9 cellular contexts compared by ENCODE assay signal in the genomic region with DNA sequence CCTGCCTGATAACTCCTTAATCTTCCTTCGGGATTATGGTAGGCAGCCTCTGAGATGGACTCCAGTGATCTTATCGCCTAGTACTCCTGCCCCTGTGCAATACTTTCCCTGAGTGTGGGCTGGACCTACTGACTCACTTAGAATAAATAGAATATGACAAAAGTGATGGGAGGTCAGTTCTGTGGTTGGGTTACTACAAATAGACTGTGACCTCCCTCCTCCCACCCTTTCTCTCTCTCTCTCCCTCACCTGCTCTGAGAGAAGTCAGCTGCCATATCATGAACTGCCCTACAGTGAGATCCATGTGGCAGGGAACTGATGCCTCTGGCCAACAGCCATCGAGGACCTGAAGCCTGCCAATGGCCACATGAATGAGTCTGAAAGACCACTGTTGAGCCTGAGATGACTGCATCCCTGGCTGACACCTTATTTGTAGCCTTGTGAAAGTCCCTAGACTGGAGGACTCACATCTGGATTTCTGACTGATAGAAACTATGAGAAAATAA. TPM values are rescaled to one million over a fixed set of nuclear protein-coding genes. Genes with fewer than 3 reads are reported as not detected.
DNase-seq lines count a peak whose midpoint lies in the region; ATAC-seq, FAIRE-seq and TF ChIP-seq lines count a peak whose summit lies in the region.
"Had no signal": no experiment of that assay in that cellular context is flagged by ENCODE, and none has a peak within 500 bp of the region (broad histone marks: within the 10 kb centered on the region; RNA-seq: fewer than 3 reads in every experiment).

No MANE protein-coding gene starts in this region.

- peaks cover 6% of the 10 kb centered on the region; the same call in 1 of the 2 replicates for H3K9me3 ChIP-seq in Caco-2
- no peaks in the 10 kb centered on the region for H3K9me3 ChIP-seq in K562 (replicated peaks; ENCODE audit: control insufficient read depth, insufficient read depth, low read depth, low read length)
- no peaks in the 10 kb centered on the region for H3K9me3 ChIP-seq in neuronal stem cell (replicated peaks in 1 of 2; ENCODE audit: control insufficient read depth in 2 of 2, insufficient read depth in 1 of 2, low read depth in 1 of 2, low read length in 2 of 2)

- TF ChIP-seq CTCF in Caco-2 (IDR thresholded peaks at IDR 0.05; ENCODE audit: insufficient read depth in 1 of 2, low read depth in 1 of 2, low read length in 1 of 2, severe bottlenecking in 1 of 2, unreplicated experiment in 1 of 2), result no peak
- TF ChIP-seq CTCF in K562 (IDR thresholded peaks at IDR 0.05 in 2 of 3, conservative IDR thresholded peaks at IDR 0.05 in 1 of 3; ENCODE audit: insufficient read depth in 2 of 3, low read depth in 1 of 3, low read length in 3 of 3), result no peak
- no peak for TF ChIP-seq CTCF in WTC11 (IDR thresholded peaks at IDR 0.05)

- H3K4me3 ChIP-seq in Caco-2 (ENCODE audit: low read depth, low read length) (no peak overlapping the region), K562 (no peak overlapping the region), neuronal stem cell (ENCODE audit: low read length in 2 of 2) (no peak overlapping the region)

- H3K9ac ChIP-seq in K562 (ENCODE audit: insufficient read depth in 1 of 2, low read depth in 2 of 2, low read length in 2 of 2) (no peak overlapping the region), neuronal stem cell (ENCODE audit: low read depth, low read length, poor library complexity) (no peak overlapping the region)

- FAIRE-seq in K562 (lab: Jason Lieb, UNC), result no peak

- H3K36me3 Mint-ChIP-seq in Caco-2 (ENCODE audit: insufficient read depth, unreplicated experiment), result no peaks in the 10 kb centered on the region
- H3K36me3 Mint-ChIP-seq in WTC11, result no peaks in the 10 kb centered on the region
- H3K36me3 Mint-ChIP-seq: activated naive CD8-positive, alpha-beta T cell had no signal

- CTCF ChIA-PET in Caco-2 (lab: Charles Lee), result no interaction called here
- CTCF ChIA-PET in K562 (lab: Yijun Ruan, JAX; ENCODE audit: low intra/inter-chr PET ratio), result no interaction called here
- CTCF ChIA-PET in WTC11 (lab: Charles Lee), result interaction anchor here (0.6 kb wide), 1 partner anchor 27 kb away, joined by 4 read pairs; no protein-coding TSS in a partner anchor

- H2BK5ac ChIP-seq in neuronal stem cell (ENCODE audit: low read length), result no peak overlapping the region

- H3K4me3 Mint-ChIP-seq in Caco-2 (ENCODE audit: unreplicated experiment), result no peak overlapping the region
- no peak overlapping the region for H3K4me3 Mint-ChIP-seq in WTC11
- H3K4me3 Mint-ChIP-seq: activated naive CD8-positive, alpha-beta T cell had no signal

- no peak overlapping the region for H3K14ac ChIP-seq in neuronal stem cell (ENCODE audit: low read length)

- no peaks in the 10 kb centered on the region for H3K79me1 ChIP-seq in neuronal stem cell (ENCODE audit: low read depth, low read length)

- in situ Hi-C loops in K562 (cut with MboI), result no loop called here

- peaks cover 20% of the 10 kb centered on the region for H3K4me1 ChIP-seq in Caco-2
- H3K4me1 ChIP-seq in K562 (replicated peaks in 1 of 2; ENCODE audit: control insufficient read depth in 2 of 2, insufficient read depth in 2 of 2, low read length in 2 of 2), result no peaks in the 10 kb centered on the region
- H3K4me1 ChIP-seq in neuronal stem cell (ENCODE audit: control insufficient read depth in 2 of 2, insufficient read depth in 1 of 2, low read depth in 1 of 2, low read length in 2 of 2), result no peaks in the 10 kb centered on the region

- no peak overlapping the region for H3K18ac ChIP-seq in neuronal stem cell (ENCODE audit: low read length)

- no peak overlapping the region for H3K4me2 ChIP-seq in K562 (ENCODE audit: insufficient read depth, low read length)
- H3K4me2 ChIP-seq in neuronal stem cell (ENCODE audit: insufficient read depth, low read length, poor library complexity, severe bottlenecking), result no peak overlapping the region

- TF ChIP-seq POLR2A in K562 (conservative IDR thresholded peaks at IDR 0.05), result no peak

- WGBS in K562 (ENCODE audit: insufficient coverage, low coverage, missing lambda C conversion rate), result 0% methylated on average over 3 of the region's 3 CpGs
- WGBS in neuronal stem cell (ENCODE audit: extremely low coverage in 2 of 2, insufficient read length in 2 of 2, insufficient replicate concordance in 1 of 2), 2 donors, result no CpG with 5 or more reads among the region's 3 CpGs

- no peaks in the 10 kb centered on the region for H3K9me1 ChIP-seq in K562 (ENCODE audit: control insufficient read depth, insufficient read depth, low read length)

- no peak overlapping the region for H4K91ac ChIP-seq in neuronal stem cell (ENCODE audit: low read depth, low read length, poor library complexity)

- BruUV-seq in Caco-2 (replicated peaks; lab: Mats Ljungman, UMichigan) (no TSS peak), K562 (replicated peaks; lab: Mats Ljungman, UMichigan) (no TSS peak)

- H4K20me1 ChIP-seq in K562 (replicated peaks; ENCODE audit: control insufficient read depth, insufficient read depth, low read length), result no peaks in the 10 kb centered on the region

- no peaks in the 10 kb centered on the region for H3K79me2 ChIP-seq in K562 (ENCODE audit: control insufficient read depth, insufficient read depth, low read length)

- H4K8ac ChIP-seq in neuronal stem cell (ENCODE audit: low read depth, low read length), result no peak overlapping the region

- intact Hi-C loops in Caco-2 (cut with micrococcal nuclease; ENCODE audit: unreplicated experiment) (loop anchor here (1.0 kb wide), 1 partner anchor 12 kb away; no protein-coding TSS in a partner anchor), K562 (cut with micrococcal nuclease) (no loop called here)

- no peak overlapping the region for H2AK5ac ChIP-seq in neuronal stem cell (ENCODE audit: low read depth, low read length)

- peak; percentile 91 for ATAC-seq in GM19452 (IDR thresholded peaks at IDR 0.05; ENCODE audit: unreplicated experiment)
- ATAC-seq in HG03135 (IDR thresholded peaks at IDR 0.05; ENCODE audit: unreplicated experiment), result peak; percentile 77
- no peak for ATAC-seq in K562
- ATAC-seq in WTC11, result no peak

- no peak overlapping the region for H3K23ac ChIP-seq in neuronal stem cell (ENCODE audit: low read depth, low read length, poor library complexity)

- no peaks in the 10 kb centered on the region for H3K27me3 ChIP-seq in Caco-2 (replicated peaks; ENCODE audit: control insufficient read depth, insufficient read depth, low read length)
- peaks cover 10 to 16% of the 10 kb centered on the region in 2 experiments; a peak in 2 of 5 replicates for H3K27me3 ChIP-seq in K562 (ENCODE audit: control insufficient read depth in 2 of 2, insufficient read depth in 2 of 2, low read length in 2 of 2)
- peaks cover 0 to 46% (median 0%) of the 10 kb centered on the region in 3 experiments for H3K27me3 ChIP-seq in neuronal stem cell (ENCODE audit: control insufficient read depth in 3 of 3, insufficient read depth in 3 of 3, low read depth in 1 of 3, low read length in 3 of 3)

- TF ChIP-seq EP300 in K562 (IDR thresholded peaks at IDR 0.05; ENCODE audit: low read length), result no peak

- TF ChIP-seq RAD21 in K562 (CRISPR knock-in tag; conservative IDR thresholded peaks at IDR 0.05 in 1 of 2, IDR thresholded peaks at IDR 0.05 in 1 of 2), result no peak

- H2BK120ac ChIP-seq in neuronal stem cell (ENCODE audit: low read depth, low read length), result no peak overlapping the region

- H3K27me3 Mint-ChIP-seq in Caco-2 (ENCODE audit: insufficient read depth, unreplicated experiment), result no peaks in the 10 kb centered on the region
- H3K27me3 Mint-ChIP-seq in WTC11 (ENCODE audit: low read depth), result peaks cover 19% of the 10 kb centered on the region

- H3K9me3 Mint-ChIP-seq in Caco-2 (ENCODE audit: unreplicated experiment) (no peaks in the 10 kb centered on the region), WTC11 (no peaks in the 10 kb centered on the region)

- H3K36me3 ChIP-seq in Caco-2 (ENCODE audit: control insufficient read depth, insufficient read depth, low read length) (no peaks in the 10 kb centered on the region), K562 (ENCODE audit: control insufficient read depth, insufficient read depth, low read length) (no peaks in the 10 kb centered on the region), neuronal stem cell (replicated peaks in 1 of 2; ENCODE audit: control insufficient read depth in 2 of 2, insufficient read depth in 2 of 2, low read length in 2 of 2) (no peaks in the 10 kb centered on the region)

- H2BK12ac ChIP-seq in neuronal stem cell (ENCODE audit: low read length), result no peak overlapping the region

- POLR2A ChIA-PET in Caco-2 (lab: Charles Lee) (no interaction called here), K562 (lab: Yijun Ruan, JAX) (no interaction called here), WTC11 (lab: Charles Lee) (no interaction called here)

- H3K4me1 Mint-ChIP-seq in Caco-2 (ENCODE audit: low read depth, unreplicated experiment) (no peaks in the 10 kb centered on the region), WTC11 (no peaks in the 10 kb centered on the region)

- H3K27ac Mint-ChIP-seq in Caco-2 (ENCODE audit: unreplicated experiment) (no peak overlapping the region), WTC11 (no peak overlapping the region)
- H3K27ac Mint-ChIP-seq: activated naive CD8-positive, alpha-beta T cell had no signal

- peak; percentile 60 to 72 for DNase-seq in Caco-2
- peak in 1 of 4 experiments; percentile 14 for DNase-seq in K562 (ENCODE audit: extremely low read depth in 1 of 4, low spot score in 3 of 4)
- DNase-seq in neuronal stem cell (ENCODE audit: low spot score), result no peak
- no peak for DNase-seq in NCI-H1105 treated with DMSO at 0.1 percent for 48 hours (lab: John Stamatoyannopoulos, UW)
- DNase-seq in WTC11 (ENCODE audit: low spot score), result no peak
- DNase-seq in activated CD4-positive, CD25-positive, alpha-beta regulatory T cell treated with anti-CD3 and anti-CD28 coated beads, Interleukin-2, amount 50 U/mL, for 72 hours, result no peak

- no peak overlapping the region for H2AFZ ChIP-seq in K562 (ENCODE audit: low read depth, low read length)
- no peak overlapping the region for H2AFZ ChIP-seq in neuronal stem cell (ENCODE audit: low read length)

- H3K4ac ChIP-seq in neuronal stem cell (ENCODE audit: low read length), result no peak overlapping the region

- H2BK15ac ChIP-seq in neuronal stem cell (ENCODE audit: low read length), result no peak overlapping the region

- H3K27ac ChIP-seq in K562 (ENCODE audit: extremely low read depth, low read depth, low read length) (no peak overlapping the region), neuronal stem cell (replicated peaks; ENCODE audit: low read length) (no peak overlapping the region)

RNA-seq across cellular contexts. Expression of a gene that starts 31.7 kb away (rescaled TPM):
- 0.59 TPM in 1 of 2 replicates, not detected in the other for total RNA-seq in Caco-2 (2022)
- not detected in 2 replicates for total RNA-seq in K562 (2011; cell fraction: chromatin; rRNA removed; ENCODE audit: low replicate concordance)
- total RNA-seq in K562 (2011; cell fraction: nucleolus; rRNA removed), result not detected in 2 replicates
- total RNA-seq in K562 (2011; cell fraction: nucleoplasm; rRNA removed), result not detected in 2 replicates
- not detected in 2 replicates for total RNA-seq in K562 (2014; rRNA removed)
- total RNA-seq in K562 (2014; rRNA removed; fragmentation: Illumina TruSeq; extraction: Trizol), result not detected in 2 replicates
- not detected in 2 replicates for total RNA-seq in K562 (2015; rRNA removed; fragmentation: Illumina TruSeq; extraction: Trizol)
- total RNA-seq in K562 (2021), result 0.07 TPM in 1 of 2 replicates, not detected in the other
- not detected in 2 replicates for polyA plus RNA-seq in K562 (2011; rRNA removed)
- polyA plus RNA-seq in K562 (2011; cell fraction: cytosol; rRNA removed), result 0.09 and 0.13 TPM in 2 replicates
- not detected in 2 replicates for polyA plus RNA-seq in K562 (2011; cell fraction: nucleus; rRNA removed)
- 0.10 and 0.29 TPM in 2 replicates for polyA plus RNA-seq in K562 (2012)
- not detected in 2 replicates for polyA plus RNA-seq in K562 (2014; fragmentation: Illumina TruSeq; extraction: Trizol)
- not detected for polyA plus RNA-seq in K562 (2014; fragmentation: Nextera tagmentation; extraction: Ambion mirVana)
- polyA plus RNA-seq in K562 (2014; rRNA removed), result not detected in 2 replicates
- polyA minus RNA-seq in K562 (2011; rRNA and poly(A)+ RNA removed), result not detected in 2 replicates
- not detected in 2 replicates for polyA minus RNA-seq in K562 (2011; cell fraction: cytosol; rRNA and poly(A)+ RNA removed)
- polyA minus RNA-seq in K562 (2011; cell fraction: nucleus; rRNA and poly(A)+ RNA removed), result not detected in 2 replicates
- 0.11 TPM for polyA plus RNA-seq in neuronal stem cell (2013, experiment 1 of 2)
- 0.12 TPM for polyA plus RNA-seq in neuronal stem cell (2013, experiment 2 of 2)
- 0.44 to 0.73 TPM (median 0.46 TPM) in 3 replicates for total RNA-seq in WTC11 (2021)

Comparison
In these comparisons a context has a peak if more than half of its experiments do, and no peak if none do; other contexts are left out.
1. DNase-seq: peak in Caco-2 (2 of 2); none in neuronal stem cell (single experiment), NCI-H1105 treated with DMSO at 0.1 percent for 48 hours (single experiment), WTC11 (single experiment) and activated CD4-positive, CD25-positive, alpha-beta regulatory T cell treated with anti-CD3 and anti-CD28 coated beads, Interleukin-2, amount 50 U/mL, for 72 hours (single experiment).
2. ATAC-seq: peak in GM19452 (single experiment) and HG03135 (single experiment); none in K562 (single experiment) and WTC11 (single experiment).